In the genomic region with DNA sequence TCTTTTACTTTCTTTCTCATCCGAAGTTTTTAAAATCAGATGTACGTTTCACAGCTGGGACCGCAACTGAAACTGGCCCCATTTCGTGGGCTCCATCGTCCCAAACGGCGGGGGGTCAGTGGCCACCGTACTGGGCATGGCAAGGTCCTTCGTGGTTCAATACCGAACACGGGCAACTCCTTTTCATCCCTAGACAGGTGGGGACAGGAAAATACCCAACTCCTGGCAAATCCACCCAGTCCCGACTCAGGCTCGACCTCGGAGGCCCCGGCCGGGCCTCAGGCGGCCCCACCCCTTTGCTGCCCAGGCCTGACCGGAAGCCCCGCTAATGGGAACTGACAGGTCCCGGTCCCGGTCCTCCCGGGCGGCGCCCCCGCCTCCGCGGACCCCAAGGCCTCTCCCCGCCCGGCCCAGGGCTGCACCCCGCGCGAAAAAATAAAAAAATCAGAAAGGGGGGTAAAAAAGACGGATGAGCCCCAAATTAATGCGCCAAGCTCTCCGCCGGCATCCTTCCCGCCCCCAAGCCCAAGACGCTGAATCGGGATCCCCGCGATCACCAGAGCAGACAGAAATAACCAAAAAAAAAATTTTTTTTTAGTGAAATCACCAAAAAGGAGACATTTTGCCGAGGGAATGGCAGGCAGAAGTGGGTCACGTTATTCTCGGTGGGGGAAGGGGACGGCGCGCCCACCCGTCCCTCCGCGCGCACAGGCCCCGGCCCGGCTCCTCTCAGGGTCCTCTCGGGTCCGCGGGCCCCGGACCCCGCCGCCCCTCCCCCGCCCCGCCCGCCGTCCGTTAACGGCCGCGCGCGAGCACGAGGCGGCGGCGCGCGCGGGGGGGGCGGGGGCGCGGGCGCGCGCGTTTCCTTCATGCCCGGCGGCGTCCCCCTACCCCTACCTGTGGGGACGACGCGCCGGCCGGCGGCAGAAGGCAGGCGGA, we compare ENCODE assay signal across 8 cellular contexts. TPM values are rescaled to one million over a fixed set of nuclear protein-coding genes. Genes with fewer than 3 reads are reported as not detected.
DNase-seq lines count a peak whose midpoint lies in the region; ATAC-seq and TF ChIP-seq lines count a peak whose summit lies in the region.

No MANE protein-coding gene starts in this region.

- H3K27me3 Mint-ChIP-seq in CD4-positive, CD25-positive, alpha-beta regulatory T cell, result peaks cover 11% of the 10 kb centered on the region
- H3K27me3 Mint-ChIP-seq in osteocyte (ENCODE audit: unreplicated experiment), result no peaks in the 10 kb centered on the region

- WGBS in adrenal gland, 4 donors, result 0 to 1% (median 0%) methylated on average over 30 to 83 of the region's 93 CpGs
- WGBS in heart left ventricle, 4 donors, result 1 to 2% (median 1%) methylated on average over 58 to 91 of the region's 93 CpGs

- H3K4me1 Mint-ChIP-seq in CD4-positive, CD25-positive, alpha-beta regulatory T cell, result peaks cover 26 to 87% (median 60%) of the 10 kb centered on the region in 4 donors
- H3K4me1 Mint-ChIP-seq in osteocyte (ENCODE audit: unreplicated experiment), result peaks cover 74% of the 10 kb centered on the region

- H3K27ac ChIP-seq in CD4-positive, CD25-positive, alpha-beta regulatory T cell (ENCODE audit: insufficient read depth, low read length, poor library complexity, severe bottlenecking), result peak overlapping the region; percentile 94
- peak overlapping the region; percentile 87 to 98 (median 93) for H3K27ac ChIP-seq in adrenal gland
- H3K27ac ChIP-seq in heart left ventricle, result peak overlapping the region; percentile 87 to 99 (median 98)

- intact Hi-C loops in adrenal gland (cut with DNase I) (no loop called here), heart left ventricle (cut with DNase I) (loop anchor here in 9 of 10 donors (2.0 to 10.0 kb wide), 7 partner anchors 52 to 854 kb away; a partner anchor contains a TSS)

- peaks cover 3% of the 10 kb centered on the region for H3K36me3 ChIP-seq in CD4-positive, CD25-positive, alpha-beta regulatory T cell (ENCODE audit: control insufficient read depth, insufficient read depth, low read length)
- H3K36me3 ChIP-seq in adrenal gland (replicated peaks in 1 of 2) (no peaks in the 10 kb centered on the region), heart left ventricle (peaks cover 0 to 26% (median 7%) of the 10 kb centered on the region in 9 donors)

- H3K27me3 ChIP-seq in CD4-positive, CD25-positive, alpha-beta regulatory T cell (ENCODE audit: control insufficient read depth, insufficient read depth, low read length), result no peaks in the 10 kb centered on the region
- no peaks in the 10 kb centered on the region for H3K27me3 ChIP-seq in adrenal gland
- H3K27me3 ChIP-seq in heart left ventricle, result no peaks in the 10 kb centered on the region

- H3K27ac Mint-ChIP-seq in CD4-positive, CD25-positive, alpha-beta regulatory T cell, result peak overlapping the region; percentile 93 to 100 (median 98)
- H3K27ac Mint-ChIP-seq in osteocyte (ENCODE audit: unreplicated experiment), result peak overlapping the region; percentile 91

- H3K9me3 Mint-ChIP-seq in CD4-positive, CD25-positive, alpha-beta regulatory T cell, result no peaks in the 10 kb centered on the region
- no peaks in the 10 kb centered on the region for H3K9me3 Mint-ChIP-seq in osteocyte (ENCODE audit: unreplicated experiment)

- peaks cover 84% of the 10 kb centered on the region for H3K4me1 ChIP-seq in CD4-positive, CD25-positive, alpha-beta regulatory T cell (ENCODE audit: control insufficient read depth, insufficient read depth, low read length, poor library complexity, severe bottlenecking)
- H3K4me1 ChIP-seq in adrenal gland (replicated peaks in 1 of 2), result peaks cover 42 to 66% of the 10 kb centered on the region in 2 donors
- H3K4me1 ChIP-seq in heart left ventricle, result peaks cover 8 to 85% (median 62%) of the 10 kb centered on the region in 12 donors

- DNase-seq in CD4-positive, CD25-positive, alpha-beta regulatory T cell, result peak; percentile 29 to 48 (median 37)
- DNase-seq in NCI-H460 (ENCODE audit: extremely low read depth, low read depth) (peak; percentile 18), adrenal gland (peak; percentile 63 to 83 (median 76)), heart left ventricle (peak; percentile 78 to 86 (median 80)), osteocyte (ENCODE audit: extremely low spot score, unreplicated experiment) (peak; percentile 85), NOMO-1 treated with DMSO at 0.1 percent for 48 hours (lab: John Stamatoyannopoulos, UW; ENCODE audit: unreplicated experiment) (no peak)

- TF ChIP-seq CTCF in adrenal gland (IDR thresholded peaks at IDR 0.05) (no peak), heart left ventricle (IDR thresholded peaks at IDR 0.05) (no peak), osteocyte (IDR thresholded peaks at IDR 0.05) (no peak)

- H3K9me3 ChIP-seq in CD4-positive, CD25-positive, alpha-beta regulatory T cell (ENCODE audit: control insufficient read depth in 2 of 2, low read length in 2 of 2), result no peaks in the 10 kb centered on the region
- H3K9me3 ChIP-seq in adrenal gland (replicated peaks in 1 of 3) (no peaks in the 10 kb centered on the region), heart left ventricle (no peaks in the 10 kb centered on the region)

- TF ChIP-seq POLR2A in adrenal gland (IDR thresholded peaks at IDR 0.05), result peak in 1 of 2 donors; percentile 29
- peak in 1 of 2 donors; percentile 18 for TF ChIP-seq POLR2A in heart left ventricle (IDR thresholded peaks at IDR 0.05)

- H3K4me3 ChIP-seq in CD4-positive, CD25-positive, alpha-beta regulatory T cell (ENCODE audit: low read depth, low read length), result peak overlapping the region; percentile 92
- H3K4me3 ChIP-seq in adrenal gland, result peak overlapping the region; percentile 61 to 97 (median 85)
- H3K4me3 ChIP-seq in heart left ventricle, result peak overlapping the region; percentile 59 to 100 (median 96)

- peaks cover 6% of the 10 kb centered on the region for H3K36me3 Mint-ChIP-seq in CD4-positive, CD25-positive, alpha-beta regulatory T cell
- H3K36me3 Mint-ChIP-seq in osteocyte (ENCODE audit: unreplicated experiment), result peaks cover 9% of the 10 kb centered on the region

- peak overlapping the region; percentile 95 to 97 (median 96) for H3K4me3 Mint-ChIP-seq in CD4-positive, CD25-positive, alpha-beta regulatory T cell
- H3K4me3 Mint-ChIP-seq in osteocyte (ENCODE audit: unreplicated experiment), result peak overlapping the region; percentile 86

- no peak for ATAC-seq in CD4-positive, CD25-positive, alpha-beta regulatory T cell (ENCODE audit: low read depth in 2 of 2)
- ATAC-seq in GM21515 (IDR thresholded peaks at IDR 0.05; ENCODE audit: unreplicated experiment) (peak; percentile 11), heart left ventricle (peak in 3 of 4 donors; percentile 55 to 62 (median 57)), GM21825 (IDR thresholded peaks at IDR 0.05; ENCODE audit: unreplicated experiment) (no peak)

RNA-seq across cellular contexts. Expression of a gene that starts 0.6 kb away (rescaled TPM):
- 157 TPM for total RNA-seq in CD4-positive, CD25-positive, alpha-beta regulatory T cell
- 10 to 100 TPM; 43.3 to 49.5 (median 47.5) TPM for polyA plus RNA-seq in CD4-positive, CD25-positive, alpha-beta regulatory T cell
- 19.1 and 20.5 TPM in 2 replicates for total RNA-seq in NCI-H460 (2014; rRNA removed; shearing (Covaris generic))
- 54.0 and 80.0 TPM in 2 replicates for polyA plus RNA-seq in NCI-H460 (2014; cell fraction: nucleus; rRNA removed)
- total RNA-seq in adrenal gland (10 to 100 TPM; 32.1 to 61.3 (median 43.0) TPM), heart left ventricle (10 to 100 TPM; 20.2 to 42.3 (median 29.7) TPM), osteocyte (69.6 and 79.6 TPM in 2 replicates)
- polyA plus RNA-seq in adrenal gland (10 to 100 TPM; 31.1 to 83.9 (median 35.9) TPM), heart left ventricle (10 to 100 TPM; 16.9 to 17.7 TPM)

RNA-seq across cellular contexts. Expression of a gene that starts 53.8 kb away (rescaled TPM):
- total RNA-seq in CD4-positive, CD25-positive, alpha-beta regulatory T cell, result 178 TPM
- polyA plus RNA-seq in CD4-positive, CD25-positive, alpha-beta regulatory T cell, result 10 to 100 TPM; 64.9 to 77.2 (median 70.0) TPM
- total RNA-seq in NCI-H460 (2014; rRNA removed; shearing (Covaris generic)), result 30.2 and 32.9 TPM in 2 replicates
- 26.6 and 113 TPM in 2 replicates for polyA plus RNA-seq in NCI-H460 (2014; cell fraction: nucleus; rRNA removed)
- total RNA-seq in adrenal gland (10 to 100 TPM; 33.5 to 68.4 (median 48.1) TPM), heart left ventricle (10 to 100 TPM; 18.9 to 29.3 (median 25.9) TPM), osteocyte (31.9 and 32.3 TPM in 2 replicates)
- polyA plus RNA-seq in adrenal gland (10 to 100 TPM; 51.2 to 78.1 (median 57.4) TPM), heart left ventricle (10 to 100 TPM; 23.6 to 53.1 TPM)

RNA-seq across cellular contexts. Expression of a gene that starts 54.8 kb away (rescaled TPM):
- 145 TPM for total RNA-seq in CD4-positive, CD25-positive, alpha-beta regulatory T cell
- polyA plus RNA-seq in CD4-positive, CD25-positive, alpha-beta regulatory T cell, result 100 to 1,000 TPM; 106 to 235 (median 181) TPM
- total RNA-seq in NCI-H460 (2014; rRNA removed; shearing (Covaris generic)), result 445 and 524 TPM in 2 replicates
- polyA plus RNA-seq in NCI-H460 (2014; cell fraction: nucleus; rRNA removed), result 370 and 441 TPM in 2 replicates
- total RNA-seq in adrenal gland, result 100 to 1,000 TPM in 7 of 8 donors, 10 to 100 TPM in 1; 90.6 to 511 (median 124) TPM
- polyA plus RNA-seq in adrenal gland, result 100 to 1,000 TPM in 1 of 3 donors, 10 to 100 TPM in 2; 40.1 to 364 (median 43.1) TPM
- 100 to 1,000 TPM in 3 of 9 donors, 10 to 100 TPM in 6; 81.4 to 125 (median 92.3) TPM for total RNA-seq in heart left ventricle
- polyA plus RNA-seq in heart left ventricle, result 10 to 100 TPM; 38.3 to 88.1 TPM
- 122 and 128 TPM in 2 replicates for total RNA-seq in osteocyte

Comparison
In these comparisons a context has a peak if more than half of its experiments do, and no peak if none do; other contexts are left out.
1. ATAC-seq: peak in GM21515 (single experiment) and heart left ventricle (3 of 4); none in CD4-positive, CD25-positive, alpha-beta regulatory T cell (0 of 2) and GM21825 (single experiment).
2. intact Hi-C loops: an anchor here in heart left ventricle (2.0 to 10.0 kb wide); none called in adrenal gland.
3. Peak in every context shown above with its lines, with median percentiles within 50 percentile points of each other: H3K27ac ChIP-seq and H3K4me3 ChIP-seq.